Comparison of ENCODE assay signal across 20 cellular contexts in the genomic region with DNA sequence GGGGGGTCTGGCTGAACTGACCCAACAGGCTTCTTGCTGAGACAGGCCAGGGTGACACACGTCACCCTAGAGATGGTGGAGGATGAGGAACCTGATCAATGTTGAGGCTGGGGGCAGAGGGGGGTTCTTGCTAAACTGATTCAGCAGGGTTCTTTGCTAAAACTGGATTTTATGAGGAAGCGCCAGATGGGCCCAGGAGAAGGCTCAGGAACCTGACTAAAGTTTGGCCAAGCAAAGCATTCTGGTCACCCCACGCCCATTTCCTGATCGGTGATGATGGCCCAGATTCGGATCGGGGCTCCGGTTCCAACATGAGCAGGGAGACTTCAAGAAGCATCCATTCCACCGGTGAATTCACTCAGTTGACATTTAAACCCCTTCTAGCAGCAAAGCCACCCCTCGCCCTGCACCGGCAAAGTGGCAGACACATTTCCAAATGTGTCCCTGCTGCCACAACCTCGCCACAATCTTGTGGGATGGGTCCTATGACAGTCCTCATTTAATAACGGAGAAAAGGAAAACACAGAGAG. TPM values are rescaled to one million over a fixed set of nuclear protein-coding genes. Genes with fewer than 3 reads are reported as not detected.
DNase-seq lines count a peak whose midpoint lies in the region; ATAC-seq, FAIRE-seq and TF ChIP-seq lines count a peak whose summit lies in the region.
"Had no signal": no experiment of that assay in that cellular context is flagged by ENCODE, and none has a peak within 500 bp of the region (broad histone marks: within the 10 kb centered on the region; RNA-seq: fewer than 3 reads in every experiment).

No MANE protein-coding gene starts in this region.

- H4K5ac ChIP-seq in H1 (ENCODE audit: insufficient read length, low read depth, low read length) = no peak overlapping the region

- H3K23ac ChIP-seq in H1 (ENCODE audit: insufficient read length) = no peak overlapping the region

- H4K8ac ChIP-seq in H1 (ENCODE audit: extremely low read depth, insufficient read depth, low read length) = no peak overlapping the region

- no peak for TF ChIP-seq EP300 in H1 (IDR thresholded peaks at IDR 0.05; ENCODE audit: borderline replicate concordance in 1 of 2, low read depth in 2 of 2, low read length in 2 of 2)

- H3K23me2 ChIP-seq in H1 (ENCODE audit: low read depth, low read length) = peaks cover 3% of the 10 kb centered on the region; the same call in 1 of the 2 replicates

- TF ChIP-seq RAD21 in H1 (IDR thresholded peaks at IDR 0.05 in 1 of 2, conservative IDR thresholded peaks at IDR 0.05 in 1 of 2; ENCODE audit: low read depth in 2 of 2, low read length in 2 of 2) = no peak

- H3K9me3 Mint-ChIP-seq in natural killer cell treated with Interleukin-12 subunit alpha and Interleukin-12 subunit beta and Interleukin-15 and Interleukin-18, amount 100 ng/mL, for 72 hours = peaks cover 7% of the 10 kb centered on the region
- peaks cover 3 to 4% of the 10 kb centered on the region in 2 donors for H3K9me3 Mint-ChIP-seq in natural killer cell
- peaks cover 7% of the 10 kb centered on the region for H3K9me3 Mint-ChIP-seq in neural crest cell
- H3K9me3 Mint-ChIP-seq: CD4-positive, alpha-beta T cell had no signal

- no peaks in the 10 kb centered on the region for H3K36me3 Mint-ChIP-seq in natural killer cell treated with Interleukin-12 subunit alpha and Interleukin-12 subunit beta and Interleukin-15 and Interleukin-18, amount 100 ng/mL, for 72 hours
- no peaks in the 10 kb centered on the region for H3K36me3 Mint-ChIP-seq in natural killer cell
- peaks cover 2% of the 10 kb centered on the region for H3K36me3 Mint-ChIP-seq in neural crest cell (ENCODE audit: low read depth)

- no peak overlapping the region for H3K27ac Mint-ChIP-seq in natural killer cell treated with Interleukin-12 subunit alpha and Interleukin-12 subunit beta and Interleukin-15 and Interleukin-18, amount 100 ng/mL, for 72 hours
- H3K27ac Mint-ChIP-seq in natural killer cell (no peak overlapping the region), neural crest cell (ENCODE audit: unreplicated experiment) (peak overlapping the region; percentile 43)
- H3K27ac Mint-ChIP-seq: CD4-positive, alpha-beta T cell had no signal

- intact Hi-C loops in natural killer cell (cut with micrococcal nuclease) (no loop called here), upper lobe of right lung (cut with DNase I) (no loop called here)

- H4K20me1 ChIP-seq in H1 (replicated peaks in 1 of 2; ENCODE audit: control insufficient read depth in 1 of 2, insufficient read depth in 2 of 2, low read length in 2 of 2) = peaks cover 0 to 2% of the 10 kb centered on the region in 2 experiments

- H2BK120ac ChIP-seq in H1 (replicated peaks; ENCODE audit: low read depth, low read length) = no peak overlapping the region

- H3K9me3 ChIP-seq in H1 (ENCODE audit: insufficient read depth in 2 of 2, low read depth in 1 of 2, low read length in 1 of 2) = no peaks in the 10 kb centered on the region
- H3K9me3 ChIP-seq in upper lobe of right lung = no peaks in the 10 kb centered on the region

- TF ChIP-seq POLR2A in H1 (IDR thresholded peaks at IDR 0.05; ENCODE audit: control extremely low read depth in 1 of 2, low read depth in 2 of 2, low read length in 2 of 2) = no peak

- H2BK5ac ChIP-seq in H1 (ENCODE audit: low read depth, low read length) = peak overlapping the region; percentile 55; the same call in 1 of the 2 replicates

- H3K36me3 ChIP-seq in H1 (ENCODE audit: control insufficient read depth in 2 of 4, insufficient read depth in 4 of 4, low read length in 3 of 4) = no peaks in the 10 kb centered on the region
- H3K36me3 ChIP-seq in upper lobe of right lung = no peaks in the 10 kb centered on the region

- H3K79me1 ChIP-seq in H1 (ENCODE audit: low read depth, low read length) = no peaks in the 10 kb centered on the region

- H2BK20ac ChIP-seq in H1 (ENCODE audit: low read length) = peak overlapping the region; percentile 75; the same call in 1 of the 2 replicates

- H3K4me1 ChIP-seq in H1 (replicated peaks in 1 of 4; ENCODE audit: control insufficient read depth in 3 of 4, insufficient read depth in 4 of 4, low read length in 3 of 4) (peaks cover 0 to 26% (median 20%) of the 10 kb centered on the region in 4 experiments; a peak in 6 of 7 replicates), upper lobe of right lung (peaks cover 9% of the 10 kb centered on the region)

- H3K27ac ChIP-seq in H1 (ENCODE audit: low read depth, low read length) (no peak overlapping the region), upper lobe of right lung (no peak overlapping the region)
- H3K27ac ChIP-seq: GM23248 had no signal

- ATAC-seq in natural killer cell treated with Interleukin-12 subunit alpha and Interleukin-12 subunit beta and Interleukin-15 and Interleukin-18, amount 100 ng/mL, for 72 hours = no peak
- ATAC-seq in natural killer cell (no peak), upper lobe of right lung (no peak), GM19467 (IDR thresholded peaks at IDR 0.05; ENCODE audit: unreplicated experiment) (no peak)
- ATAC-seq: GM12878, HCT116 had no signal

- H3K9ac ChIP-seq in H1 (replicated peaks in 1 of 4; ENCODE audit: extremely low read depth in 1 of 4, low read depth in 3 of 4, low read length in 3 of 4) = no peak overlapping the region
- H3K9ac ChIP-seq: GM23248 had no signal

- no peak overlapping the region for H2AK5ac ChIP-seq in H1 (ENCODE audit: low read depth, low read length)

- H2BK12ac ChIP-seq in H1 (ENCODE audit: low read depth, low read length) = peak overlapping the region; percentile 81; the same call in 1 of the 2 replicates

- peak; percentile 23 for DNase-seq in natural killer cell treated with Interleukin-12 subunit alpha and Interleukin-12 subunit beta and Interleukin-15 and Interleukin-18, amount 100 ng/mL, for 72 hours (ENCODE audit: low spot score)
- no peak for DNase-seq in natural killer cell
- DNase-seq in H1 (ENCODE audit: low read depth in 1 of 2, low spot score in 2 of 2) = no peak
- no peak for DNase-seq in neural crest cell (ENCODE audit: low read depth, low spot score)
- DNase-seq in upper lobe of right lung = peak; percentile 38
- DNase-seq in stimulated activated CD4-positive, alpha-beta T cell treated with anti-CD3 and anti-CD28 coated beads, Interleukin-12 subunit alpha, Interleukin-12 subunit beta, amount 100 ng/mL, for 4 hours = no peak
- no peak for DNase-seq in stimulated activated CD4-positive, alpha-beta T cell treated with anti-CD3 and anti-CD28 coated beads, Interleukin-2, amount 100 ng/mL, for 24 hours
- DNase-seq: 8988T; AML-193; C1 segment of cervical spinal cord; CD4-positive, alpha-beta T cell; DMS79; GM23248; IMR-90 had no signal

- H3K18ac ChIP-seq in H1 (ENCODE audit: extremely low read depth, low read length) = peak overlapping the region; percentile 78; the same call in 1 of the 2 replicates

- H3K27me3 ChIP-seq in H1 (replicated peaks in 1 of 4; ENCODE audit: control insufficient read depth in 3 of 4, extremely low read depth in 1 of 4, insufficient read depth in 3 of 4, low read length in 3 of 4) (no peaks in the 10 kb centered on the region; a peak in 3 of 7 replicates), upper lobe of right lung (no peaks in the 10 kb centered on the region)

- no peak overlapping the region for H3K4me2 ChIP-seq in H1 (ENCODE audit: insufficient read depth in 1 of 2, low read depth in 2 of 2, low read length in 2 of 2)

- peaks cover 0 to 6% of the 10 kb centered on the region in 2 donors for H3K4me1 Mint-ChIP-seq in natural killer cell treated with Interleukin-12 subunit alpha and Interleukin-12 subunit beta and Interleukin-15 and Interleukin-18, amount 100 ng/mL, for 72 hours (ENCODE audit: low read depth in 2 of 2)
- peaks cover 6 to 11% of the 10 kb centered on the region in 2 donors for H3K4me1 Mint-ChIP-seq in natural killer cell
- H3K4me1 Mint-ChIP-seq in neural crest cell = peaks cover 28% of the 10 kb centered on the region

- TF ChIP-seq CTCF in natural killer cell (IDR thresholded peaks at IDR 0.05) (no peak), H1 (IDR thresholded peaks at IDR 0.05; ENCODE audit: control extremely low read depth in 1 of 3, insufficient read depth in 1 of 3, low read depth in 1 of 3, low read length in 3 of 3) (no peak), neural crest cell (conservative IDR thresholded peaks at IDR 0.05) (no peak), upper lobe of right lung (IDR thresholded peaks at IDR 0.05) (no peak)

- no peak overlapping the region for H3K56ac ChIP-seq in H1 (replicated peaks; ENCODE audit: insufficient read length, low read depth, low read length)

- no peak overlapping the region for H3K4me3 Mint-ChIP-seq in natural killer cell treated with Interleukin-12 subunit alpha and Interleukin-12 subunit beta and Interleukin-15 and Interleukin-18, amount 100 ng/mL, for 72 hours
- no peak overlapping the region for H3K4me3 Mint-ChIP-seq in natural killer cell
- no peak overlapping the region for H3K4me3 Mint-ChIP-seq in neural crest cell
- H3K4me3 Mint-ChIP-seq: CD4-positive, alpha-beta T cell had no signal

- no peak overlapping the region for H2AFZ ChIP-seq in H1 (ENCODE audit: low read length)
- H2AFZ ChIP-seq: GM23248 had no signal

- 91% methylated on average over 12 of the region's 12 CpGs; no CpG with 5 or more reads in 1 of the 2 experiments for WGBS in H1 (ENCODE audit: extremely low coverage in 1 of 2, insufficient coverage in 1 of 2, insufficient read length in 1 of 2, insufficient replicate concordance in 2 of 2, low coverage in 1 of 2, low lambda C conversion rate in 2 of 2, missing lambda C conversion rate in 1 of 2), 2 experiments

- peaks cover 0 to 5% of the 10 kb centered on the region in 2 donors for H3K27me3 Mint-ChIP-seq in natural killer cell treated with Interleukin-12 subunit alpha and Interleukin-12 subunit beta and Interleukin-15 and Interleukin-18, amount 100 ng/mL, for 72 hours
- H3K27me3 Mint-ChIP-seq in natural killer cell (ENCODE audit: low read depth in 2 of 2) = peaks cover 0 to 4% of the 10 kb centered on the region in 2 donors
- peaks cover 2% of the 10 kb centered on the region for H3K27me3 Mint-ChIP-seq in neural crest cell (ENCODE audit: low read depth)
- H3K27me3 Mint-ChIP-seq: CD4-positive, alpha-beta T cell had no signal

- no peak for FAIRE-seq in H1 (lab: Jason Lieb, UNC)
- FAIRE-seq: GM12878, GM18507 had no signal

- H3K79me2 ChIP-seq in H1 (ENCODE audit: control insufficient read depth in 1 of 2, insufficient read depth in 2 of 2, low read length in 2 of 2) = no peaks in the 10 kb centered on the region

- H3K4me3 ChIP-seq in H1 (ENCODE audit: extremely low read depth in 1 of 4, insufficient read depth in 2 of 4, low read depth in 3 of 4, low read length in 4 of 4) = no peak overlapping the region
- H3K4me3 ChIP-seq in upper lobe of right lung = no peak overlapping the region
- H3K4me3 ChIP-seq: GM12878, GM23248 had no signal

- H4K91ac ChIP-seq in H1 (replicated peaks; ENCODE audit: insufficient read length, low read length) = no peak overlapping the region

- peak overlapping the region; percentile 24; the same call in 1 of the 2 replicates for H2BK15ac ChIP-seq in H1 (ENCODE audit: low read length)

- CTCF ChIA-PET in H1 (lab: Charles Lee; ENCODE audit: partially characterized antibody) = interaction anchor here (1.1 to 3.8 kb wide), 3 partner anchors 88 to 100 kb away, joined by 3 to 62 read pairs (median 16); no protein-coding TSS in a partner anchor

- no peak overlapping the region for H3K14ac ChIP-seq in H1 (ENCODE audit: insufficient read length)

- H3K4ac ChIP-seq in H1 (replicated peaks; ENCODE audit: insufficient read length, low read depth, low read length) = no peak overlapping the region

- POLR2A ChIA-PET in H1 (lab: Charles Lee; ENCODE audit: partially characterized antibody) = no interaction called here

RNA-seq across cellular contexts. Expression of a gene that starts 1.0 kb away (rescaled TPM):
- total RNA-seq in natural killer cell treated with Interleukin-12 subunit alpha and Interleukin-12 subunit beta and Interleukin-15 and Interleukin-18, amount 100 ng/mL, for 72 hours = not detected
- not detected for total RNA-seq in natural killer cell
- not detected in 2 replicates for total RNA-seq in H1 (2021; fragmentation: NEBNext Ultra II Directional; extraction: Animal tissue kit (Norgen Biotek cat#: 25700))
- 0.05 TPM in 1 of 2 replicates, not detected in the other for polyA plus RNA-seq in H1 (2011; rRNA removed)
- polyA plus RNA-seq in H1 (2011; cell fraction: cytosol; rRNA removed) = not detected
- polyA plus RNA-seq in H1 (2011; cell fraction: nucleus; rRNA removed) = not detected
- not detected in 4 replicates for polyA plus RNA-seq in H1 (2012, experiment 1 of 2)
- polyA plus RNA-seq in H1 (2012, experiment 2 of 2) = not detected
- polyA plus RNA-seq in H1 (2013, experiment 1 of 2) = 0.04 TPM
- not detected for polyA plus RNA-seq in H1 (2013, experiment 2 of 2)
- polyA minus RNA-seq in H1 (2011; rRNA and poly(A)+ RNA removed) = not detected in 2 replicates
- not detected for polyA minus RNA-seq in H1 (2011; cell fraction: cytosol; rRNA and poly(A)+ RNA removed)
- not detected for polyA minus RNA-seq in H1 (2011; cell fraction: nucleus; rRNA and poly(A)+ RNA removed)
- 0.21 TPM in 1 of 2 replicates, not detected in the other for total RNA-seq in neural crest cell
- total RNA-seq in upper lobe of right lung = not detected
- total RNA-seq: CD4-positive, alpha-beta T cell; GM12878; GM23248; IMR-90 had no signal
- polyA plus RNA-seq: GM23248, IMR-90 had no signal

RNA-seq across cellular contexts. Expression of a gene that starts 34.2 kb away (rescaled TPM):
- not detected for total RNA-seq in natural killer cell treated with Interleukin-12 subunit alpha and Interleukin-12 subunit beta and Interleukin-15 and Interleukin-18, amount 100 ng/mL, for 72 hours
- total RNA-seq in natural killer cell = not detected
- total RNA-seq in H1 (2021; fragmentation: NEBNext Ultra II Directional; extraction: Animal tissue kit (Norgen Biotek cat#: 25700)) = not detected in 2 replicates
- not detected in 2 replicates for polyA plus RNA-seq in H1 (2011; rRNA removed)
- polyA plus RNA-seq in H1 (2011; cell fraction: cytosol; rRNA removed) = not detected
- polyA plus RNA-seq in H1 (2011; cell fraction: nucleus; rRNA removed) = not detected
- polyA plus RNA-seq in H1 (2012, experiment 1 of 2) = not detected in 4 replicates
- polyA plus RNA-seq in H1 (2012, experiment 2 of 2) = not detected
- not detected for polyA plus RNA-seq in H1 (2013, experiment 1 of 2)
- not detected for polyA plus RNA-seq in H1 (2013, experiment 2 of 2)
- not detected in 2 replicates for polyA minus RNA-seq in H1 (2011; rRNA and poly(A)+ RNA removed)
- polyA minus RNA-seq in H1 (2011; cell fraction: cytosol; rRNA and poly(A)+ RNA removed) = not detected
- polyA minus RNA-seq in H1 (2011; cell fraction: nucleus; rRNA and poly(A)+ RNA removed) = not detected
- total RNA-seq in neural crest cell = not detected in 2 replicates
- not detected for total RNA-seq in upper lobe of right lung
- total RNA-seq: CD4-positive, alpha-beta T cell; G401; GM12878; GM23248; HT-29; IMR-90 had no signal
- polyA plus RNA-seq: GM12878, GM23248, IMR-90 had no signal

Comparison
In these comparisons a context has a peak if more than half of its experiments do, and no peak if none do; other contexts are left out.
1. DNase-seq: peak in natural killer cell treated with Interleukin-12 subunit alpha and Interleukin-12 subunit beta and Interleukin-15 and Interleukin-18, amount 100 ng/mL, for 72 hours (single experiment) and upper lobe of right lung (single experiment); none in natural killer cell (single experiment), H1 (0 of 2), neural crest cell (single experiment), stimulated activated CD4-positive, alpha-beta T cell treated with anti-CD3 and anti-CD28 coated beads, Interleukin-12 subunit alpha, Interleukin-12 subunit beta, amount 100 ng/mL, for 4 hours (single experiment) and stimulated activated CD4-positive, alpha-beta T cell treated with anti-CD3 and anti-CD28 coated beads, Interleukin-2, amount 100 ng/mL, for 24 hours (0 of 2).